8 cellular contexts compared by ENCODE assay signal in genomic region chr10:103758294-103758681, GRCh38.
DNase-seq lines count a peak whose midpoint lies in the region; ATAC-seq and TF ChIP-seq lines count a peak whose summit lies in the region.

No MANE protein-coding gene starts in this region.

- TF ChIP-seq CTCF in WTC11 (IDR thresholded peaks at IDR 0.05) (no peak), foreskin fibroblast (IDR thresholded peaks at IDR 0.05; ENCODE audit: low read depth, low read length) (no peak)

- no peak overlapping the region for H3K4me3 Mint-ChIP-seq in WTC11
- peak overlapping the region; percentile 42 for H3K4me3 Mint-ChIP-seq in stimulated activated naive CD8-positive, alpha-beta T cell treated with anti-CD3 and anti-CD28 coated beads, Interleukin-15, Interleukin-2, amounts not matched to agents 100 ng/mL and 50 ng/mL, for 24 hours

- H3K9me3 Mint-ChIP-seq in WTC11 = no peaks in the 10 kb centered on the region
- H3K9me3 Mint-ChIP-seq in stimulated activated naive CD8-positive, alpha-beta T cell treated with anti-CD3 and anti-CD28 coated beads, Interleukin-15, Interleukin-2, amounts not matched to agents 100 ng/mL and 50 ng/mL, for 24 hours = no peaks in the 10 kb centered on the region

- DNase-seq in NCI-H510A treated with DMSO at 0.1 percent for 48 hours (lab: John Stamatoyannopoulos, UW) (peak; percentile 41), NCI-H510A (lab: John Stamatoyannopoulos, UW) (no peak), WTC11 (ENCODE audit: low spot score) (no peak), foreskin fibroblast (peak; percentile 53 to 61), inferior parietal cortex (ENCODE audit: extremely low spot score) (no peak), hypothalamus (lab: John Stamatoyannopoulos, UW) (no peak), 8988T (no peak)

- no peak overlapping the region for H3K4me3 ChIP-seq in foreskin fibroblast (ENCODE audit: low read depth in 1 of 2, low read length in 2 of 2)

- peaks cover 43% of the 10 kb centered on the region for H3K4me1 Mint-ChIP-seq in WTC11
- H3K4me1 Mint-ChIP-seq in stimulated activated naive CD8-positive, alpha-beta T cell treated with anti-CD3 and anti-CD28 coated beads, Interleukin-15, Interleukin-2, amounts not matched to agents 100 ng/mL and 50 ng/mL, for 24 hours (ENCODE audit: low read depth) = peaks cover 33% of the 10 kb centered on the region

- POLR2A ChIA-PET in WTC11 (lab: Charles Lee) = interaction anchor here (0.5 to 1.5 kb wide), 3 partner anchors 10 to 98 kb away, joined by 3 to 6 read pairs (median 4); no protein-coding TSS in a partner anchor

- peak overlapping the region; percentile 78 for H3K27ac Mint-ChIP-seq in WTC11
- H3K27ac Mint-ChIP-seq in stimulated activated naive CD8-positive, alpha-beta T cell treated with anti-CD3 and anti-CD28 coated beads, Interleukin-15, Interleukin-2, amounts not matched to agents 100 ng/mL and 50 ng/mL, for 24 hours = peak overlapping the region; percentile 81

- no peaks in the 10 kb centered on the region for H3K36me3 Mint-ChIP-seq in WTC11
- H3K36me3 Mint-ChIP-seq in stimulated activated naive CD8-positive, alpha-beta T cell treated with anti-CD3 and anti-CD28 coated beads, Interleukin-15, Interleukin-2, amounts not matched to agents 100 ng/mL and 50 ng/mL, for 24 hours (ENCODE audit: low read depth) = no peaks in the 10 kb centered on the region

- CTCF ChIA-PET in WTC11 (lab: Charles Lee) = interaction anchor here (1.0 to 3.1 kb wide), 8 partner anchors 11 to 97 kb away, joined by 3 to 14 read pairs (median 8); partner anchors contain the start of gene SH3PXD2A

- no peaks in the 10 kb centered on the region; the same call in 1 of the 2 replicates for H3K27me3 Mint-ChIP-seq in WTC11 (ENCODE audit: low read depth)
- H3K27me3 Mint-ChIP-seq in stimulated activated naive CD8-positive, alpha-beta T cell treated with anti-CD3 and anti-CD28 coated beads, Interleukin-15, Interleukin-2, amounts not matched to agents 100 ng/mL and 50 ng/mL, for 24 hours = peaks cover 4% of the 10 kb centered on the region

- no peak for ATAC-seq in WTC11

TF ChIP-seq in WTC11, 78 proteins besides CTCF, POLR2A, EP300 and RAD21:
- TF ChIP-seq ZNF423 (CRISPR knock-in tag; IDR thresholded peaks at IDR 0.05) (no peak), ZNF138 (CRISPR knock-in tag; conservative IDR thresholded peaks at IDR 0.05) (0 out of 2 replicates have a peak, but pooled peaks have one; percentile 13)

Comparison
In these comparisons a context has a peak if more than half of its experiments do, and no peak if none do; other contexts are left out.
1. DNase-seq: peak in NCI-H510A treated with DMSO at 0.1 percent for 48 hours (single experiment) and foreskin fibroblast (2 of 2); none in NCI-H510A (single experiment), WTC11 (single experiment), inferior parietal cortex (single experiment), hypothalamus (0 of 51) and 8988T (single experiment).